Comparison of ENCODE assay signal across 31 cellular contexts in the genomic region with DNA sequence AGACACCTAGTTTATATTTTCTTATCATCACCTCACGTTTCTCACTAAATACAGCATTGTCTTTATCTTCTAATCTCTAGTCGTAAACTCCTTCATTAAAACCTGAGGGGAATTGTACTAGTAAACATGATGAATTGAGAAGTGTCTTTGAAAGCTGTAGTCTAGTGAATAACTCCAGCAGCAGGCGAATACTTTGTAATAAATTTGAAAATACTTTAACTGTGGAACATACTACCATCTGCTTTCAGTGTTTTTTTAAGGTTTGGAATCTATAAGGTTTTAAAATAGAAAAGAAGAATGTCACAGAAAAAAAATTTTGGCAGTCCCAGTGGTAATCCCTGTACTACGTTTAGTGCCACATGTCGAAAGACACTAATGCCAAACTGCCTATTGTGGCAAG.
"Had no signal": no experiment of that assay in that cellular context is flagged by ENCODE, and none has a peak within 500 bp of the region (broad histone marks: within the 10 kb centered on the region; RNA-seq: fewer than 3 reads in every experiment).

No MANE protein-coding gene starts in this region.

- H3K4me3 Mint-ChIP-seq: activated CD4-positive, alpha-beta memory T cell treated with anti-CD3 and anti-CD28 coated beads for 36 hours; activated CD4-positive, alpha-beta T cell treated with anti-CD3 and anti-CD28 coated beads for 36 hours; activated CD4-positive, alpha-beta T cell treated with anti-CD3 and anti-CD28 coated beads, Interleukin-2, amount 10 ng/mL, durations not matched to agents 24 days and 14 days; activated CD8-positive, alpha-beta memory T cell treated with anti-CD3 and anti-CD28 coated beads, Interleukin-2, amount 10 ng/mL, durations not matched to agents 7 days and 5 days; activated CD8-positive, alpha-beta T cell treated with anti-CD3 and anti-CD28 coated beads, Interleukin-2, amount 10 ng/mL, durations not matched to agents 7 days and 5 days; activated naive CD4-positive, alpha-beta T cell treated with anti-CD3 and anti-CD28 coated beads for 36 hours; activated naive CD4-positive, alpha-beta T cell treated with anti-CD3 and anti-CD28 coated beads, Interleukin-2, amount 50 U/mL, for 24 hours; activated naive CD8-positive, alpha-beta T cell treated with anti-CD3 and anti-CD28 coated beads for 36 hours; activated naive CD8-positive, alpha-beta T cell treated with anti-CD3 and anti-CD28 coated beads, Interleukin-2, amount 50 U/mL, for 24 hours; activated T-helper 1 cell treated with anti-CD3 and anti-CD28 coated beads, Interleukin-12 subunit alpha, Interleukin-12 subunit beta, Interleukin-2, Interleukin-4 antibody, amounts not matched to agents 30 ng/mL and 10 ng/mL and 1 ng/mL, durations not matched to agents 14 hours and 24 hours and 36 hours had no signal

- H3K27me3 ChIP-seq: adrenal gland, body of pancreas, colonic mucosa, esophagus squamous epithelium, gastroesophageal sphincter, heart right ventricle, hepatocyte had no signal

- H3K36me3 Mint-ChIP-seq: activated CD4-positive, alpha-beta memory T cell treated with anti-CD3 and anti-CD28 coated beads for 36 hours; activated CD8-positive, alpha-beta memory T cell treated with anti-CD3 and anti-CD28 coated beads, Interleukin-2, amount 10 ng/mL, durations not matched to agents 7 days and 5 days; activated naive CD4-positive, alpha-beta T cell treated with anti-CD3 and anti-CD28 coated beads, Interleukin-2, amount 50 U/mL, for 24 hours; activated naive CD8-positive, alpha-beta T cell treated with anti-CD3 and anti-CD28 coated beads for 36 hours had no signal

- H3K27me3 Mint-ChIP-seq: activated CD4-positive, alpha-beta memory T cell treated with anti-CD3 and anti-CD28 coated beads for 36 hours; activated CD4-positive, alpha-beta T cell treated with anti-CD3 and anti-CD28 coated beads for 36 hours; activated CD4-positive, alpha-beta T cell treated with anti-CD3 and anti-CD28 coated beads, Interleukin-2, amount 10 ng/mL, durations not matched to agents 24 days and 14 days; activated CD8-positive, alpha-beta memory T cell treated with anti-CD3 and anti-CD28 coated beads, Interleukin-2, amount 10 ng/mL, durations not matched to agents 7 days and 5 days; activated naive CD4-positive, alpha-beta T cell treated with anti-CD3 and anti-CD28 coated beads, Interleukin-2, amount 50 U/mL, for 24 hours; activated naive CD8-positive, alpha-beta T cell treated with anti-CD3 and anti-CD28 coated beads for 36 hours; activated naive CD8-positive, alpha-beta T cell treated with anti-CD3 and anti-CD28 coated beads, Interleukin-2, amount 50 U/mL, for 24 hours had no signal

- H3K4me3 ChIP-seq: adrenal gland, body of pancreas, colonic mucosa, esophagus squamous epithelium, gastroesophageal sphincter, heart right ventricle, hepatocyte had no signal

- H3K27ac Mint-ChIP-seq: activated CD4-positive, alpha-beta memory T cell treated with anti-CD3 and anti-CD28 coated beads for 36 hours; activated CD4-positive, alpha-beta T cell treated with anti-CD3 and anti-CD28 coated beads for 36 hours; activated CD4-positive, alpha-beta T cell treated with anti-CD3 and anti-CD28 coated beads, Interleukin-2, amount 10 ng/mL, durations not matched to agents 24 days and 14 days; activated CD8-positive, alpha-beta memory T cell treated with anti-CD3 and anti-CD28 coated beads, Interleukin-2, amount 10 ng/mL, durations not matched to agents 7 days and 5 days; activated CD8-positive, alpha-beta T cell treated with anti-CD3 and anti-CD28 coated beads, Interleukin-2, amount 10 ng/mL, durations not matched to agents 7 days and 5 days; activated naive CD4-positive, alpha-beta T cell treated with anti-CD3 and anti-CD28 coated beads for 36 hours; activated naive CD4-positive, alpha-beta T cell treated with anti-CD3 and anti-CD28 coated beads, Interleukin-2, amount 50 U/mL, for 24 hours; activated naive CD8-positive, alpha-beta T cell treated with anti-CD3 and anti-CD28 coated beads for 36 hours; activated naive CD8-positive, alpha-beta T cell treated with anti-CD3 and anti-CD28 coated beads, Interleukin-2, amount 50 U/mL, for 24 hours; activated T-helper 1 cell treated with anti-CD3 and anti-CD28 coated beads, Interleukin-12 subunit alpha, Interleukin-12 subunit beta, Interleukin-2, Interleukin-4 antibody, amounts not matched to agents 30 ng/mL and 10 ng/mL and 1 ng/mL, durations not matched to agents 14 hours and 24 hours and 36 hours; activated T-helper 2 cell treated with anti-CD3 and anti-CD28 coated beads, Interferon-gamma antibody, Interleukin-2, Interleukin-4, amounts not matched to agents 10 μg/mL and 5 μg/mL and 100 μg/mL, durations not matched to agents 14 hours and 24 hours and 36 hours had no signal

- H3K4me1 ChIP-seq: adrenal gland, body of pancreas, colonic mucosa, esophagus squamous epithelium, gastroesophageal sphincter, heart right ventricle had no signal

- H3K4me2 ChIP-seq: hepatocyte had no signal

- H3K9me3 ChIP-seq: adrenal gland, body of pancreas, colonic mucosa, esophagus squamous epithelium, gastroesophageal sphincter, heart right ventricle had no signal

- H2AFZ ChIP-seq: hepatocyte had no signal

- H3K27ac ChIP-seq: adrenal gland, body of pancreas, colonic mucosa, epithelial cell of prostate, esophagus squamous epithelium, gastroesophageal sphincter, heart right ventricle, hepatocyte had no signal

- DNase-seq: activated CD4-positive, alpha-beta memory T cell treated with anti-CD3 and anti-CD28 coated beads for 36 hours; activated CD4-positive, alpha-beta T cell treated with anti-CD3 and anti-CD28 coated beads for 36 hours; activated CD4-positive, alpha-beta T cell treated with anti-CD3 and anti-CD28 coated beads, Interleukin-2, amount 10 ng/mL, durations not matched to agents 24 days and 14 days; activated CD4-positive, CD25-positive, alpha-beta regulatory T cell; activated CD4-positive, CD25-positive, alpha-beta regulatory T cell treated with anti-CD3 and anti-CD28 coated beads, Interleukin-2, amount 50 U/mL, for 72 hours; activated CD8-positive, alpha-beta memory T cell treated with anti-CD3 and anti-CD28 coated beads, Interleukin-2, amount 10 ng/mL, durations not matched to agents 7 days and 5 days; activated CD8-positive, alpha-beta memory T cell treated with anti-CD3 and anti-CD28 coated beads, Interleukin-2, amount 50 U/mL, for 4 hours; activated CD8-positive, alpha-beta T cell treated with anti-CD3 and anti-CD28 coated beads, Interleukin-2, amount 10 ng/mL, durations not matched to agents 7 days and 5 days; activated effector memory CD4-positive, alpha-beta T cell treated with anti-CD3 and anti-CD28 coated beads, Interleukin-2, amount 50 U/mL, for 16 hours; activated naive CD4-positive, alpha-beta T cell treated with anti-CD3 and anti-CD28 coated beads for 36 hours; activated naive CD8-positive, alpha-beta T cell treated with anti-CD3 and anti-CD28 coated beads for 36 hours; activated naive CD8-positive, alpha-beta T cell treated with anti-CD3 and anti-CD28 coated beads, Interleukin-2, amount 50 U/mL, for 24 hours; activated T-cell treated with anti-CD3 and anti-CD28 coated beads, Interleukin-2, amount 50 U/mL, for 1 hour; activated T-cell treated with anti-CD3 and anti-CD28 coated beads, Interleukin-2, amount 50 U/mL, for 48 hours; adrenal gland; amygdala; aorta; body of pancreas; caudate nucleus; cerebellar nuclear complex; colonic mucosa; effector CD8-positive, alpha-beta T cell; esophagus squamous epithelium; foreskin melanocyte; heart right ventricle had no signal

- H3K79me2 ChIP-seq: hepatocyte had no signal

- H3K4me1 Mint-ChIP-seq: activated CD4-positive, alpha-beta T cell treated with anti-CD3 and anti-CD28 coated beads for 36 hours; activated CD4-positive, alpha-beta T cell treated with anti-CD3 and anti-CD28 coated beads, Interleukin-2, amount 10 ng/mL, durations not matched to agents 24 days and 14 days; activated CD8-positive, alpha-beta memory T cell treated with anti-CD3 and anti-CD28 coated beads, Interleukin-2, amount 10 ng/mL, durations not matched to agents 7 days and 5 days; activated naive CD4-positive, alpha-beta T cell treated with anti-CD3 and anti-CD28 coated beads, Interleukin-2, amount 50 U/mL, for 24 hours; activated naive CD8-positive, alpha-beta T cell treated with anti-CD3 and anti-CD28 coated beads for 36 hours; activated naive CD8-positive, alpha-beta T cell treated with anti-CD3 and anti-CD28 coated beads, Interleukin-2, amount 50 U/mL, for 24 hours had no signal

- H3K36me3 ChIP-seq: adrenal gland, colonic mucosa, esophagus squamous epithelium, gastroesophageal sphincter, heart right ventricle had no signal

- ATAC-seq: activated CD4-positive, alpha-beta T cell treated with anti-CD3 and anti-CD28 coated beads for 36 hours; activated CD8-positive, alpha-beta memory T cell treated with anti-CD3 and anti-CD28 coated beads, Interleukin-2, amount 10 ng/mL, durations not matched to agents 7 days and 5 days; activated CD8-positive, alpha-beta T cell treated with anti-CD3 and anti-CD28 coated beads, Interleukin-2, amount 10 ng/mL, durations not matched to agents 7 days and 5 days; activated naive CD8-positive, alpha-beta T cell treated with anti-CD3 and anti-CD28 coated beads, Interleukin-2, amount 50 U/mL, for 24 hours; body of pancreas; gastroesophageal sphincter; heart right ventricle had no signal
